Comparison of ENCODE assay signal across 1 cellular context in genomic region chr2:171512683-171513082, GRCh38.
TF ChIP-seq lines count a peak whose summit lies in the region.

No MANE protein-coding gene starts in this region.

TF ChIP-seq in GM23338, 12 proteins besides CTCF, POLR2A, EP300 and RAD21 (continued from another document):
- TF ChIP-seq ZNF462 (CRISPR knock-in tag; IDR thresholded peaks at IDR 0.05) (no peak), ZNF114 (CRISPR knock-in tag; IDR thresholded peaks at IDR 0.05) (no peak), CREB1 (CRISPR knock-in tag; IDR thresholded peaks at IDR 0.05; ENCODE audit: low read depth) (no peak), JUNB (IDR thresholded peaks at IDR 0.05; ENCODE audit: unreplicated experiment) (no peak), ZNF331 (CRISPR knock-in tag; IDR thresholded peaks at IDR 0.05; ENCODE audit: low read depth) (no peak), NANOG (IDR thresholded peaks at IDR 0.05; ENCODE audit: borderline replicate concordance) (no peak), REST (IDR thresholded peaks at IDR 0.05; ENCODE audit: unreplicated experiment) (no peak)
